Comparison of ENCODE assay signal across 10 cellular contexts in genomic region chr4:23903859-23904438, GRCh38. TPM values are rescaled to one million over a fixed set of nuclear protein-coding genes. Genes with fewer than 3 reads are reported as not detected.
A peak's percentile ranks its signal among the peaks of the same experiment; 100 is the strongest.
DNase-seq lines count a peak whose midpoint lies in the region; ATAC-seq and TF ChIP-seq lines count a peak whose summit lies in the region.
"Had no signal": no experiment of that assay in that cellular context is flagged by ENCODE, and none has a peak within 500 bp of the region (broad histone marks: within the 10 kb centered on the region; RNA-seq: fewer than 3 reads in every experiment).

No MANE protein-coding gene starts in this region.

- TF ChIP-seq CTCF in brain (conservative IDR thresholded peaks at IDR 0.05) = no peak

- intact Hi-C loops in Right ventricle myocardium inferior (cut with DNase I) = no loop called here
- intact Hi-C loops in cardiac septum (cut with DNase I) = no loop called here
- intact Hi-C loops in activated naive CD4-positive, alpha-beta T cell treated with anti-CD3 and anti-CD28 coated beads for 36 hours (cut with micrococcal nuclease) = no loop called here

- DNase-seq in Right ventricle myocardium inferior (ENCODE audit: missing footprints) (no peak), cardiac septum (ENCODE audit: low spot score) (no peak), left lobe of liver (ENCODE audit: low spot score) (no peak), OCI-M1 (lab: John Stamatoyannopoulos, UW) (no peak), NCI-H2227 (lab: John Stamatoyannopoulos, UW; ENCODE audit: unreplicated experiment) (no peak)
- no peak for DNase-seq in activated CD4-positive, alpha-beta T cell treated with anti-CD3 and anti-CD28 coated beads, Interleukin-2, amount 50 U/mL, for 1 hour
- DNase-seq in activated naive CD4-positive, alpha-beta T cell treated with anti-CD3 and anti-CD28 coated beads for 36 hours = no peak
- DNase-seq: uterus had no signal

- ATAC-seq in Right ventricle myocardium inferior (peak; percentile 64), left lobe of liver (peak; percentile 62)

- H3K27ac Mint-ChIP-seq in brain = peak overlapping the region; percentile 8 to 90 (median 86)
- H3K27ac Mint-ChIP-seq in activated naive CD4-positive, alpha-beta T cell treated with anti-CD3 and anti-CD28 coated beads for 36 hours = no peak overlapping the region

- no peaks in the 10 kb centered on the region for H3K9me3 Mint-ChIP-seq in brain
- no peaks in the 10 kb centered on the region for H3K9me3 Mint-ChIP-seq in activated naive CD4-positive, alpha-beta T cell treated with anti-CD3 and anti-CD28 coated beads for 36 hours

- CTCF ChIA-PET in activated naive CD4-positive, alpha-beta T cell treated with anti-CD3 and anti-CD28 coated beads for 36 hours (lab: Charles Lee) = no interaction called here

- peak overlapping the region in 2 of 5 experiments; percentile 53 to 79 for H3K4me3 Mint-ChIP-seq in brain
- no peak overlapping the region for H3K4me3 Mint-ChIP-seq in activated naive CD4-positive, alpha-beta T cell treated with anti-CD3 and anti-CD28 coated beads for 36 hours

- no peaks in the 10 kb centered on the region for H3K27me3 Mint-ChIP-seq in brain
- H3K27me3 Mint-ChIP-seq in activated naive CD4-positive, alpha-beta T cell treated with anti-CD3 and anti-CD28 coated beads for 36 hours (ENCODE audit: low read depth) = peaks cover 2% of the 10 kb centered on the region

- peaks cover 46% of the 10 kb centered on the region for H3K4me1 Mint-ChIP-seq in brain
- no peaks in the 10 kb centered on the region for H3K4me1 Mint-ChIP-seq in activated naive CD4-positive, alpha-beta T cell treated with anti-CD3 and anti-CD28 coated beads for 36 hours (ENCODE audit: low read depth)

- no peaks in the 10 kb centered on the region for H3K36me3 Mint-ChIP-seq in brain
- no peaks in the 10 kb centered on the region for H3K36me3 Mint-ChIP-seq in activated naive CD4-positive, alpha-beta T cell treated with anti-CD3 and anti-CD28 coated beads for 36 hours (ENCODE audit: low read depth)

RNA-seq across cellular contexts. Expression of gene PPARGC1A, which starts 14.1 kb away (rescaled TPM):
- total RNA-seq in Right ventricle myocardium inferior = 77.5 TPM
- total RNA-seq in cardiac septum = 99.6 TPM
- 2.6 TPM for polyA plus RNA-seq in brain (ENCODE audit: insufficient read depth, low read depth, low replicate concordance)
- total RNA-seq in left lobe of liver = 29.6 TPM
- total RNA-seq in activated naive CD4-positive, alpha-beta T cell treated with anti-CD3 and anti-CD28 coated beads for 36 hours = not detected
- total RNA-seq: G401 had no signal

Comparison
In these comparisons a context has a peak if more than half of its experiments do, and no peak if none do; other contexts are left out.
1. RNA of gene PPARGC1A, which starts 14.1 kb away (total RNA-seq): 99.6 TPM in cardiac septum (single experiment), 77.5 TPM in Right ventricle myocardium inferior (single experiment) and 29.6 TPM in left lobe of liver (single experiment); not detected in activated naive CD4-positive, alpha-beta T cell treated with anti-CD3 and anti-CD28 coated beads for 36 hours; every median in the first group is over 10 times any median in the second.